Comparison of ENCODE assay signal across 9 cellular contexts in genomic region chr12:3076730-3077571, GRCh38. TPM values are rescaled to one million over a fixed set of nuclear protein-coding genes. Genes with fewer than 3 reads are reported as not detected.
DNase-seq lines count a peak whose midpoint lies in the region; FAIRE-seq and TF ChIP-seq lines count a peak whose summit lies in the region.
"Had no signal": no experiment of that assay in that cellular context is flagged by ENCODE, and none has a peak within 500 bp of the region (broad histone marks: within the 10 kb centered on the region; RNA-seq: fewer than 3 reads in every experiment).

A gene with protein sequence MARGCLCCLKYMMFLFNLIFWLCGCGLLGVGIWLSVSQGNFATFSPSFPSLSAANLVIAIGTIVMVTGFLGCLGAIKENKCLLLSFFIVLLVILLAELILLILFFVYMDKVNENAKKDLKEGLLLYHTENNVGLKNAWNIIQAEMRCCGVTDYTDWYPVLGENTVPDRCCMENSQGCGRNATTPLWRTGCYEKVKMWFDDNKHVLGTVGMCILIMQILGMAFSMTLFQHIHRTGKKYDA (plus strand): TSS chr12:3077379. CDS start chr12:3201194, 123,815 bp downstream.

- H3K4me1 Mint-ChIP-seq in CD14-positive monocyte (peaks cover 15% of the 10 kb centered on the region), IgD-negative memory B cell (peaks cover 0 to 6% (median 3%) of the 10 kb centered on the region in 3 donors), astrocyte (ENCODE audit: low read depth, unreplicated experiment) (peaks cover 6% of the 10 kb centered on the region)

- H3K4me3 Mint-ChIP-seq in CD14-positive monocyte (peak within 1 kb of the TSS; percentile 77 to 86), IgD-negative memory B cell (peak within 1 kb of the TSS; percentile 78 to 92 (median 86)), astrocyte (ENCODE audit: unreplicated experiment) (peak within 1 kb of the TSS; percentile 88)

- H3K27me3 Mint-ChIP-seq in CD14-positive monocyte (ENCODE audit: low read depth in 3 of 3), result peaks cover 35 to 77% (median 63%) of the 10 kb centered on the region in 3 donors
- H3K27me3 Mint-ChIP-seq in IgD-negative memory B cell, result peaks cover 17% of the 10 kb centered on the region
- peaks cover 3% of the 10 kb centered on the region for H3K27me3 Mint-ChIP-seq in astrocyte (ENCODE audit: low read depth, unreplicated experiment)

- no peaks in the 10 kb centered on the region for H3K36me3 ChIP-seq in astrocyte (ENCODE audit: insufficient read depth, low read length)

- H3K27ac ChIP-seq in astrocyte (ENCODE audit: low read depth, low read length), result peak within 1 kb of the TSS; percentile 76

- no peak for FAIRE-seq in astrocyte (lab: Jason Lieb, UNC)

- H3K27ac Mint-ChIP-seq in CD14-positive monocyte (peak within 1 kb of the TSS in 1 of 7 donors; percentile 47), IgD-negative memory B cell (peak within 1 kb of the TSS in 1 of 3 donors; percentile 75), astrocyte (ENCODE audit: unreplicated experiment) (peak within 1 kb of the TSS; percentile 62)

- intact Hi-C loops in CD14-positive monocyte (cut with micrococcal nuclease), result no loop called here

- peaks cover 30% of the 10 kb centered on the region for H3K4me1 ChIP-seq in astrocyte (ENCODE audit: insufficient read depth, low read length)

- peaks cover 0 to 6% of the 10 kb centered on the region in 2 donors for H3K36me3 Mint-ChIP-seq in CD14-positive monocyte
- H3K36me3 Mint-ChIP-seq in IgD-negative memory B cell, result no peaks in the 10 kb centered on the region
- H3K36me3 Mint-ChIP-seq in astrocyte (ENCODE audit: low read depth, unreplicated experiment), result peaks cover 2% of the 10 kb centered on the region

- H4K20me1 ChIP-seq in astrocyte (ENCODE audit: insufficient read depth, low read length), result peaks cover 22% of the 10 kb centered on the region

- DNase-seq in CD14-positive monocyte (ENCODE audit: low spot score), result no peak
- DNase-seq in GM20000 (ENCODE audit: low spot score), result peak; percentile 95
- DNase-seq in T-helper 2 cell, result peak; percentile 31 to 54 (median 48)
- DNase-seq in astrocyte (ENCODE audit: low read depth), result peak; percentile 34
- DNase-seq in hepatic stellate cell (ENCODE audit: low spot score), result peak; percentile 86
- DNase-seq in retinal pigment epithelial cell (ENCODE audit: low read depth), result peak; percentile 46
- DNase-seq in GDM1 (lab: John Stamatoyannopoulos, UW), result no peak

- no peaks in the 10 kb centered on the region for H3K9me3 ChIP-seq in astrocyte (ENCODE audit: insufficient read depth, low read depth, low read length)

- H2AFZ ChIP-seq in astrocyte (ENCODE audit: low read depth, low read length), result peak within 1 kb of the TSS; percentile 94

- TF ChIP-seq CTCF in CD14-positive monocyte (IDR thresholded peaks at IDR 0.05) (no peak), GM20000 (IDR thresholded peaks at IDR 0.05; ENCODE audit: extremely low read depth, missing control alignments) (no peak), astrocyte (IDR thresholded peaks at IDR 0.05; ENCODE audit: insufficient read depth, low read depth, low read length) (no peak), retinal pigment epithelial cell (conservative IDR thresholded peaks at IDR 0.05; ENCODE audit: low read depth, low read length) (no peak)

- H3K4me2 ChIP-seq in astrocyte (ENCODE audit: low read length), result peak within 1 kb of the TSS; percentile 92

- no peaks in the 10 kb centered on the region for H3K27me3 ChIP-seq in astrocyte (ENCODE audit: insufficient read depth, low read length)

- H3K9me3 Mint-ChIP-seq in CD14-positive monocyte, result peaks cover 0 to 8% (median 2%) of the 10 kb centered on the region in 7 donors
- no peaks in the 10 kb centered on the region for H3K9me3 Mint-ChIP-seq in IgD-negative memory B cell
- no peaks in the 10 kb centered on the region for H3K9me3 Mint-ChIP-seq in astrocyte (ENCODE audit: unreplicated experiment)

- peaks cover 34% of the 10 kb centered on the region for H3K79me2 ChIP-seq in astrocyte (ENCODE audit: insufficient read depth, low read length)

- peak within 1 kb of the TSS; percentile 85 for H3K9ac ChIP-seq in astrocyte (ENCODE audit: low read length)

- H3K4me3 ChIP-seq in astrocyte (ENCODE audit: insufficient read depth, low read depth, low read length) (peak within 1 kb of the TSS; percentile 69), retinal pigment epithelial cell (ENCODE audit: low read length) (peak within 1 kb of the TSS; percentile 83)

RNA-seq across cellular contexts. Expression of the gene that starts here (rescaled TPM):
- polyA plus RNA-seq in CD14-positive monocyte (under 1 TPM; 0.15 to 0.34 TPM), IgD-negative memory B cell (not detected)
- 39.8 and 40.9 TPM in 2 replicates for total RNA-seq in astrocyte
- total RNA-seq: T-helper 1 cell treated with Interleukin-12 subunit alpha and Interleukin-12 subunit beta and Interleukin-4 antibody, amounts not matched to agents 30 ng/mL and 1 ng/mL, for 36 hours had no signal

Comparison
In these comparisons a context has a peak if more than half of its experiments do, and no peak if none do; other contexts are left out.
1. DNase-seq: peak in GM20000 (single experiment), T-helper 2 cell (5 of 5), astrocyte (single experiment), hepatic stellate cell (single experiment) and retinal pigment epithelial cell (single experiment); none in CD14-positive monocyte (single experiment) and GDM1 (single experiment).
2. Peak in every context shown above with its lines, with median percentiles within 50 percentile points of each other: H3K4me3 Mint-ChIP-seq.